In the genomic region with DNA sequence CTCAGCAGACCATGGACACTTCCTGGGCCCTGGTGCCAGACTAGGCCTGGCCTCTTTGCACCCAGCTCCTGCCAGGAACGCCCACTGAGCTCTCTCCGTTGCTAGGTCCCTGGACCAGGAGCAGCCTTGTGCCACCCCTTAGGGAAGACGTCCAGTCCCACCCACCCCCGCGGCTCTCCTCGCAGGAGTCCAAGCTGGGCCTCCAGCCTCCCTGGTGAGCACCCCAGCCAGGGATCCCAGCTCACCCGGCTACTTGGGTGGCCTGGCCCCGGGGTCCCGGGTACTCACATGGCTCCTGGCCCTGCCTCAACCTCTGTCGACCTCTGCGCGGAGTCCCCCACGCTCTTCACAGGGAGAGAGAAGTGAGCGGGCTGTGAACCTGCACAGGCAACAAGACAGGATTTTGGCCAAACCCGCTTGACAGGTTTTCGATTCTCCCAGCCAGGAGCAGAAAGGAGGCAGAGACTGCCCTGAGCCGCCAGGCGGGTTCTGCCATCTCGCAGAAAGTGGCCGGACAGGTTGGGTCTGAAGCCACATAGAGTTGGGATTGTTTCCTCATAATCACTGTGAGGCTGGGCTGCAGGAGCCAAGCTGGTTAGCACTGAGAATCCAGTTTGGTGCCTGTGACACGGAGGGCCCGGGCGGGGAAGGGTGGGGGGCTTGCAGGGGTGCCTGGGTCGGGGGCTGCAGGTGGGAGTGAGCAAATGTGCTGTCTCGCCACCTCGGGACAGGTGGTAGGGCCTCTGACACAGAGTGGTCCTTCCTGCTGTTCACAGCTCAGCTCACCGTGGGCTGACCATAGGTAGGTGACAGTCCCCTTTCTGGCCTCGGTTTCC, we compare ENCODE assay signal across 1 cellular context.
TF ChIP-seq lines count a peak whose summit lies in the region.

A gene with protein sequence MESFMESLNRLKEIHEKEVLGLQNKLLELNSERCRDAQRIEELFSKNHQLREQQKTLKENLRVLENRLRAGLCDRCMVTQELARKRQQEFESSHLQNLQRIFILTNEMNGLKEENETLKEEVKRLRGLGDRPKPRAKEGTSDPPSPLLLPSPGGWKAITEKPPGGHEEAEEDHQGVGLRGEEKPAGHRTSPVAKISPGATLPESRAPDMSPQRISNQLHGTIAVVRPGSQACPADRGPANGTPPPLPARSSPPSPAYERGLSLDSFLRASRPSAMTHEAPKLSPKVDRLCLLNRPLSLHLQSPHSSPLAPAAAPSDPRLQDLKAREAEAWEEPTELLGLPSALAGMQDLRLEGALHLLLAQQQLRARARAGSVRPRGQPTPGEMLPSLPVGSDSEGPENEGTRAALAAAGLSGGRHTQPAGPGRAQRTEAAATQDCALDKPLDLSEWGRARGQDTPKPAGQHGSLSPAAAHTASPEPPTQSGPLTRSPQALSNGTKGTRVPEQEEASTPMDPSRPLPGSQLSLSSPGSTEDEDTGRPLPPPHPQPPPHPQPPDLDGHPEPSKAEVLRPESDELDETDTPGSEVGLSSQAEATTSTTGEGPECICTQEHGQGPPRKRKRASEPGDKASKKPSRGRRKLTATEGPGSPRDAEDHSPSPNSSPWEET (minus strand): TSS at position 368 of the 836 bp plus-strand sequence. CDS start 7,892 bp downstream, outside the sequence.

TF ChIP-seq in HCT116, 20 proteins besides CTCF, POLR2A, EP300 and RAD21:
- TF ChIP-seq EZH2 (IDR thresholded peaks at IDR 0.05): no peak
- TF ChIP-seq POLR2AphosphoS5 (IDR thresholded peaks at IDR 0.05; ENCODE audit: low read depth, low read length): peak; percentile 41; the same call in 1 of the 2 replicates
- peak; percentile 67 for TF ChIP-seq YY1 (IDR thresholded peaks at IDR 0.05; ENCODE audit: extremely low read depth, insufficient replicate concordance, low read depth, low read length)
- peak; percentile 89 for TF ChIP-seq SP1 (IDR thresholded peaks at IDR 0.05; ENCODE audit: low read depth)
- TF ChIP-seq, protein P1, sequence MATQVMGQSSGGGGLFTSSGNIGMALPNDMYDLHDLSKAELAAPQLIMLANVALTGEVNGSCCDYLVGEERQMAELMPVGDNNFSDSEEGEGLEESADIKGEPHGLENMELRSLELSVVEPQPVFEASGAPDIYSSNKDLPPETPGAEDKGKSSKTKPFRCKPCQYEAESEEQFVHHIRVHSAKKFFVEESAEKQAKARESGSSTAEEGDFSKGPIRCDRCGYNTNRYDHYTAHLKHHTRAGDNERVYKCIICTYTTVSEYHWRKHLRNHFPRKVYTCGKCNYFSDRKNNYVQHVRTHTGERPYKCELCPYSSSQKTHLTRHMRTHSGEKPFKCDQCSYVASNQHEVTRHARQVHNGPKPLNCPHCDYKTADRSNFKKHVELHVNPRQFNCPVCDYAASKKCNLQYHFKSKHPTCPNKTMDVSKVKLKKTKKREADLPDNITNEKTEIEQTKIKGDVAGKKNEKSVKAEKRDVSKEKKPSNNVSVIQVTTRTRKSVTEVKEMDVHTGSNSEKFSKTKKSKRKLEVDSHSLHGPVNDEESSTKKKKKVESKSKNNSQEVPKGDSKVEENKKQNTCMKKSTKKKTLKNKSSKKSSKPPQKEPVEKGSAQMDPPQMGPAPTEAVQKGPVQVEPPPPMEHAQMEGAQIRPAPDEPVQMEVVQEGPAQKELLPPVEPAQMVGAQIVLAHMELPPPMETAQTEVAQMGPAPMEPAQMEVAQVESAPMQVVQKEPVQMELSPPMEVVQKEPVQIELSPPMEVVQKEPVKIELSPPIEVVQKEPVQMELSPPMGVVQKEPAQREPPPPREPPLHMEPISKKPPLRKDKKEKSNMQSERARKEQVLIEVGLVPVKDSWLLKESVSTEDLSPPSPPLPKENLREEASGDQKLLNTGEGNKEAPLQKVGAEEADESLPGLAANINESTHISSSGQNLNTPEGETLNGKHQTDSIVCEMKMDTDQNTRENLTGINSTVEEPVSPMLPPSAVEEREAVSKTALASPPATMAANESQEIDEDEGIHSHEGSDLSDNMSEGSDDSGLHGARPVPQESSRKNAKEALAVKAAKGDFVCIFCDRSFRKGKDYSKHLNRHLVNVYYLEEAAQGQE (IDR thresholded peaks at IDR 0.05; ENCODE audit: low read depth): no peak
